28 cellular contexts compared by ENCODE assay signal in genomic region chr4:35836591-35836990, GRCh38.
DNase-seq lines count a peak whose midpoint lies in the region; ATAC-seq, FAIRE-seq and TF ChIP-seq lines count a peak whose summit lies in the region.
"Had no signal": no experiment of that assay in that cellular context is flagged by ENCODE, and none has a peak within 500 bp of the region (broad histone marks: within the 10 kb centered on the region; RNA-seq: fewer than 3 reads in every experiment).

No MANE protein-coding gene starts in this region.

- peaks cover 2% of the 10 kb centered on the region for H3K27me3 Mint-ChIP-seq in CD8-positive, alpha-beta T cell (ENCODE audit: low read depth)
- no peaks in the 10 kb centered on the region for H3K27me3 Mint-ChIP-seq in activated CD4-positive, alpha-beta T cell treated with anti-CD3 and anti-CD28 coated beads for 36 hours
- H3K27me3 Mint-ChIP-seq: B cell had no signal

- CTCF ChIA-PET in RWPE1 (lab: Yijun Ruan, JAX) = no interaction called here
- CTCF ChIA-PET in CD8-positive, alpha-beta T cell (lab: Charles Lee) = interaction anchor here (0.6 kb wide), 1 partner anchor 9 kb away, joined by 3 read pairs; no protein-coding TSS in a partner anchor
- CTCF ChIA-PET in activated CD4-positive, alpha-beta T cell treated with anti-CD3 and anti-CD28 coated beads for 36 hours (lab: Charles Lee) = interaction anchor here (1.0 kb wide), 1 partner anchor 8 kb away, joined by 3 read pairs; no protein-coding TSS in a partner anchor

- no peaks in the 10 kb centered on the region for H3K36me3 ChIP-seq in bronchial epithelial cell (ENCODE audit: control insufficient read depth, insufficient read depth, low read length)
- H3K36me3 ChIP-seq in CD8-positive, alpha-beta T cell (ENCODE audit: insufficient read depth, low read length) = no peaks in the 10 kb centered on the region
- H3K36me3 ChIP-seq: BLaER1 treated with 17β-estradiol and CSF1 and Interleukin-3, amounts not matched to agents 10 nM and 100 nM had no signal

- POLR2A ChIA-PET in RWPE1 (lab: Yijun Ruan, JAX; ENCODE audit: low non-redundant PET) = no interaction called here
- POLR2A ChIA-PET in CD8-positive, alpha-beta T cell (lab: Charles Lee) = no interaction called here
- POLR2A ChIA-PET in activated CD4-positive, alpha-beta T cell treated with anti-CD3 and anti-CD28 coated beads for 36 hours (lab: Charles Lee) = no interaction called here

- H3K27ac Mint-ChIP-seq in CD8-positive, alpha-beta T cell = no peak overlapping the region
- no peak overlapping the region for H3K27ac Mint-ChIP-seq in activated CD4-positive, alpha-beta T cell treated with anti-CD3 and anti-CD28 coated beads for 36 hours
- H3K27ac Mint-ChIP-seq: B cell; CD4-positive, alpha-beta T cell; CD8-positive, alpha-beta memory T cell had no signal

- no peaks in the 10 kb centered on the region for H3K9me3 Mint-ChIP-seq in CD8-positive, alpha-beta T cell
- H3K9me3 Mint-ChIP-seq in activated CD4-positive, alpha-beta T cell treated with anti-CD3 and anti-CD28 coated beads for 36 hours (ENCODE audit: low read depth) = no peaks in the 10 kb centered on the region
- H3K9me3 Mint-ChIP-seq: CD4-positive, alpha-beta T cell; CD8-positive, alpha-beta memory T cell had no signal

- H3K27me3 ChIP-seq in bronchial epithelial cell (ENCODE audit: control insufficient read depth, insufficient read depth, low read length) = no peaks in the 10 kb centered on the region
- no peaks in the 10 kb centered on the region for H3K27me3 ChIP-seq in foreskin keratinocyte
- H3K27me3 ChIP-seq in CD8-positive, alpha-beta T cell (ENCODE audit: insufficient read depth, low read length) = no peaks in the 10 kb centered on the region
- H3K27me3 ChIP-seq: BLaER1 treated with 17β-estradiol and CSF1 and Interleukin-3, amounts not matched to agents 10 nM and 100 nM had no signal

- TF ChIP-seq CTCF in LNCaP clone FGC (IDR thresholded peaks at IDR 0.05; ENCODE audit: control insufficient read depth, extremely low read depth, insufficient read depth) = no peak
- no peak for TF ChIP-seq CTCF in RWPE1 (conservative IDR thresholded peaks at IDR 0.05; ENCODE audit: low read depth)
- TF ChIP-seq CTCF in bronchial epithelial cell (IDR thresholded peaks at IDR 0.05; ENCODE audit: insufficient read depth, low read length, severe bottlenecking) = no peak
- TF ChIP-seq CTCF in foreskin keratinocyte (conservative IDR thresholded peaks at IDR 0.05) = no peak
- no peak for TF ChIP-seq CTCF in CD8-positive, alpha-beta T cell (IDR thresholded peaks at IDR 0.05)

- peak; percentile 6 for DNase-seq in LNCaP clone FGC (ENCODE audit: low read depth)
- peak; percentile 4 for DNase-seq in RWPE1 (ENCODE audit: low spot score)
- peak; percentile 75 for DNase-seq in bronchial epithelial cell (ENCODE audit: low read depth)
- peak; percentile 43 to 61 for DNase-seq in foreskin keratinocyte
- DNase-seq in kidney tubule cell (ENCODE audit: low spot score) = no peak
- no peak for DNase-seq in CD8-positive, alpha-beta T cell
- DNase-seq in activated CD4-positive, alpha-beta T cell treated with anti-CD3 and anti-CD28 coated beads for 36 hours = no peak
- DNase-seq: 8988T; ACHN; CD4-positive, alpha-beta T cell; CD8-positive, alpha-beta memory T cell; COR-L47; DMS 273 treated with DMSO at 0.1 percent for 48 hours; DMS153; DMS53; DMS79; DND-41; EL; GDM1 had no signal

- H3K36me3 Mint-ChIP-seq in CD8-positive, alpha-beta T cell = no peaks in the 10 kb centered on the region
- no peaks in the 10 kb centered on the region for H3K36me3 Mint-ChIP-seq in activated CD4-positive, alpha-beta T cell treated with anti-CD3 and anti-CD28 coated beads for 36 hours (ENCODE audit: low read depth)
- H3K36me3 Mint-ChIP-seq: CD8-positive, alpha-beta memory T cell had no signal

- FAIRE-seq in bronchial epithelial cell (lab: Jason Lieb, UNC) = no peak
- FAIRE-seq: A204.1, GM12878, GM12892, GM18507, GM19239 had no signal

- peaks cover 3% of the 10 kb centered on the region for H3K4me1 ChIP-seq in foreskin keratinocyte
- H3K4me1 ChIP-seq in CD8-positive, alpha-beta T cell (ENCODE audit: insufficient read depth, low read length) = no peaks in the 10 kb centered on the region

- no peaks in the 10 kb centered on the region for H3K9me3 ChIP-seq in CD8-positive, alpha-beta T cell (ENCODE audit: low read length)
- H3K9me3 ChIP-seq: BLaER1 treated with 17β-estradiol and CSF1 and Interleukin-3, amounts not matched to agents 10 nM and 100 nM had no signal

- no peak overlapping the region for H3K4me3 Mint-ChIP-seq in CD8-positive, alpha-beta T cell
- H3K4me3 Mint-ChIP-seq in activated CD4-positive, alpha-beta T cell treated with anti-CD3 and anti-CD28 coated beads for 36 hours = no peak overlapping the region
- H3K4me3 Mint-ChIP-seq: B cell; CD4-positive, alpha-beta T cell; CD8-positive, alpha-beta memory T cell had no signal

- ATAC-seq in foreskin keratinocyte (peak; percentile 50), GM18873 (IDR thresholded peaks at IDR 0.05; ENCODE audit: low FRiP score, unreplicated experiment) (no peak)
- no peak for ATAC-seq in CD8-positive, alpha-beta T cell
- ATAC-seq in activated CD4-positive, alpha-beta T cell treated with anti-CD3 and anti-CD28 coated beads for 36 hours = no peak
- ATAC-seq: GM12878 had no signal

- H3K4me1 Mint-ChIP-seq in CD8-positive, alpha-beta T cell (ENCODE audit: low read depth) = no peaks in the 10 kb centered on the region
- H3K4me1 Mint-ChIP-seq in activated CD4-positive, alpha-beta T cell treated with anti-CD3 and anti-CD28 coated beads for 36 hours = no peaks in the 10 kb centered on the region
- H3K4me1 Mint-ChIP-seq: B cell; CD8-positive, alpha-beta memory T cell had no signal

- H3K4me3 ChIP-seq in LNCaP clone FGC (ENCODE audit: low read depth, low read length) = no peak overlapping the region
- H3K4me3 ChIP-seq in bronchial epithelial cell (ENCODE audit: low read depth, low read length) = no peak overlapping the region
- H3K4me3 ChIP-seq in CD8-positive, alpha-beta T cell (ENCODE audit: low read depth, low read length) = no peak overlapping the region
- H3K4me3 ChIP-seq: BLaER1 treated with 17β-estradiol and CSF1 and Interleukin-3, amounts not matched to agents 10 nM and 100 nM; GM12878 had no signal

- H3K27ac ChIP-seq in RWPE1 = no peak overlapping the region
- no peak overlapping the region for H3K27ac ChIP-seq in foreskin keratinocyte
- H3K27ac ChIP-seq in CD8-positive, alpha-beta T cell (ENCODE audit: low read depth, low read length) = no peak overlapping the region
- H3K27ac ChIP-seq: BLaER1 treated with 17β-estradiol and CSF1 and Interleukin-3, amounts not matched to agents 10 nM and 100 nM; C4-2B had no signal

- intact Hi-C loops in CD8-positive, alpha-beta T cell (cut with DNase I, micrococcal nuclease) = no loop called here
- intact Hi-C loops in activated CD4-positive, alpha-beta T cell treated with anti-CD3 and anti-CD28 coated beads for 36 hours (cut with DNase I, micrococcal nuclease) = no loop called here

Comparison
In these comparisons a context has a peak if more than half of its experiments do, and no peak if none do; other contexts are left out.
1. DNase-seq: peak in LNCaP clone FGC (single experiment), RWPE1 (single experiment), bronchial epithelial cell (single experiment) and foreskin keratinocyte (2 of 2); none in kidney tubule cell (single experiment), CD8-positive, alpha-beta T cell (0 of 7) and activated CD4-positive, alpha-beta T cell treated with anti-CD3 and anti-CD28 coated beads for 36 hours (single experiment).